9 cellular contexts compared by ENCODE assay signal in genomic region chr19:55553217-55554182, GRCh38. TPM values are rescaled to one million over a fixed set of nuclear protein-coding genes. Genes with fewer than 3 reads are reported as not detected.
DNase-seq lines count a peak whose midpoint lies in the region; ATAC-seq and TF ChIP-seq lines count a peak whose summit lies in the region.
"Had no signal": no experiment of that assay in that cellular context is flagged by ENCODE, and none has a peak within 500 bp of the region (broad histone marks: within the 10 kb centered on the region; RNA-seq: fewer than 3 reads in every experiment).

No MANE protein-coding gene starts in this region.

- H3K36me3 ChIP-seq in mesenchymal stem cell (ENCODE audit: control insufficient read depth in 1 of 2, insufficient read depth in 2 of 2, low read depth in 1 of 2, low read length in 2 of 2) = no peaks in the 10 kb centered on the region
- no peaks in the 10 kb centered on the region for H3K36me3 ChIP-seq in A673 (ENCODE audit: insufficient read depth, low read length, poor library complexity, severe bottlenecking)

- no peak overlapping the region for H3T11ph ChIP-seq in H9 (ENCODE audit: low read length)

- no peaks in the 10 kb centered on the region for H3K79me2 ChIP-seq in H9 (ENCODE audit: insufficient read depth, low read length)

- H2BK5ac ChIP-seq in H9 (ENCODE audit: insufficient read length, low read length) (no peak overlapping the region), mesenchymal stem cell (ENCODE audit: low read depth, low read length, poor library complexity, severe bottlenecking) (no peak overlapping the region)

- CTCF ChIA-PET in A673 (lab: Charles Lee) = no interaction called here

- peak overlapping the region; percentile 20 for H3K9ac ChIP-seq in H9 (ENCODE audit: extremely low read depth, insufficient read length, low read length)
- H3K9ac ChIP-seq in mesenchymal stem cell (ENCODE audit: low read length) = no peak overlapping the region

- H4K8ac ChIP-seq in H9 (replicated peaks; ENCODE audit: insufficient read length, low read depth, low read length) = no peak overlapping the region
- H4K8ac ChIP-seq in mesenchymal stem cell (ENCODE audit: low read length) = no peak overlapping the region

- H2BK120ac ChIP-seq in H9 (ENCODE audit: low read depth, low read length, poor library complexity, severe bottlenecking) (no peak overlapping the region), mesenchymal stem cell (ENCODE audit: low read depth, low read length) (no peak overlapping the region)

- H2AK5ac ChIP-seq in H9 (ENCODE audit: insufficient read length, low read length) (no peak overlapping the region), mesenchymal stem cell (ENCODE audit: low read length, severe bottlenecking) (no peak overlapping the region)

- no peak overlapping the region for H3K56ac ChIP-seq in H9 (ENCODE audit: insufficient read length, low read depth, low read length)

- H3K27ac ChIP-seq in H9 (ENCODE audit: insufficient read length, low read depth, low read length) (no peak overlapping the region), mesenchymal stem cell (ENCODE audit: low read length, poor library complexity, severe bottlenecking) (peak overlapping the region; percentile 55), A673 (ENCODE audit: low read depth, low read length, poor library complexity, severe bottlenecking) (no peak overlapping the region)
- H3K27ac ChIP-seq: C4-2B had no signal

- H3K18ac ChIP-seq in H9 (ENCODE audit: insufficient read length, low read depth, low read length) (no peak overlapping the region), mesenchymal stem cell (ENCODE audit: low read depth in 1 of 2, low read length in 2 of 2) (no peak overlapping the region)

- peaks cover 33 to 46% of the 10 kb centered on the region in 2 experiments for H3K4me1 Mint-ChIP-seq in H9
- H3K4me1 Mint-ChIP-seq: activated CD4-positive, alpha-beta T cell treated with anti-CD3 and anti-CD28 coated beads, Interleukin-2, amount 10 ng/mL, durations not matched to agents 7 days and 5 days had no signal

- intact Hi-C loops in A673 (cut with micrococcal nuclease; ENCODE audit: unreplicated experiment) = no loop called here

- no peaks in the 10 kb centered on the region for H3K36me3 Mint-ChIP-seq in H9 (ENCODE audit: insufficient read depth in 1 of 3, low read depth in 3 of 3)

- no peak overlapping the region for H4K91ac ChIP-seq in H9 (ENCODE audit: insufficient read length, low read depth, low read length)
- H4K91ac ChIP-seq in mesenchymal stem cell (ENCODE audit: low read length) = no peak overlapping the region

- no TSS peak for BruUV-seq in A673 (replicated peaks; lab: Mats Ljungman, UMichigan)

- no peaks in the 10 kb centered on the region for H4K20me1 ChIP-seq in H9 (ENCODE audit: control insufficient read depth, insufficient read depth, insufficient read length)

- H3K9me3 Mint-ChIP-seq in H9 = no peaks in the 10 kb centered on the region; a peak in 1 of 5 replicates
- H3K9me3 Mint-ChIP-seq: activated CD4-positive, alpha-beta T cell treated with anti-CD3 and anti-CD28 coated beads, Interleukin-2, amount 10 ng/mL, durations not matched to agents 7 days and 5 days; activated naive CD4-positive, alpha-beta T cell treated with anti-CD3 and anti-CD28 coated beads for 36 hours; dendritic cell treated with granulocyte-macrophage colony-stimulating factor and Interleukin-4, amounts not matched to agents 40 ng/mL and 50 ng/mL, for 4 days had no signal

- H2BK12ac ChIP-seq in H9 (ENCODE audit: insufficient read length, low read depth, low read length) (no peak overlapping the region), mesenchymal stem cell (ENCODE audit: low read length in 2 of 2) (no peak overlapping the region)

- H3K4me3 ChIP-seq in mesenchymal stem cell (ENCODE audit: insufficient read depth in 1 of 2, low read depth in 1 of 2, low read length in 2 of 2) (no peak overlapping the region), A673 (ENCODE audit: low read depth, low read length, poor library complexity, severe bottlenecking) (no peak overlapping the region)

- H2BK15ac ChIP-seq in H9 (ENCODE audit: low read depth, low read length) = no peak overlapping the region
- H2BK15ac ChIP-seq in mesenchymal stem cell (ENCODE audit: low read depth, poor library complexity, severe bottlenecking) = no peak overlapping the region

- no peaks in the 10 kb centered on the region for H3K27me3 ChIP-seq in H9 (ENCODE audit: insufficient read depth, low read length)
- H3K27me3 ChIP-seq in mesenchymal stem cell (ENCODE audit: control insufficient read depth in 1 of 2, insufficient read depth in 1 of 2, low read length in 2 of 2) = peaks cover 0 to 12% of the 10 kb centered on the region in 2 experiments
- no peaks in the 10 kb centered on the region for H3K27me3 ChIP-seq in A673 (replicated peaks; ENCODE audit: insufficient read depth, low read depth, low read length, poor library complexity)

- ATAC-seq in GM19395 (IDR thresholded peaks at IDR 0.05; ENCODE audit: unreplicated experiment) = no peak

- H3K14ac ChIP-seq in H9 (ENCODE audit: insufficient read depth, low read length) (no peak overlapping the region), mesenchymal stem cell (ENCODE audit: low read length in 2 of 2) (no peak overlapping the region)

- H3K27me3 Mint-ChIP-seq in H9 (ENCODE audit: low read depth) = peaks cover 2% of the 10 kb centered on the region
- H3K27me3 Mint-ChIP-seq: activated CD4-positive, alpha-beta T cell treated with anti-CD3 and anti-CD28 coated beads, Interleukin-2, amount 10 ng/mL, durations not matched to agents 7 days and 5 days had no signal

- peaks cover 8% of the 10 kb centered on the region; the same call in 1 of the 2 replicates for H3K4me1 ChIP-seq in H9 (ENCODE audit: insufficient read depth, low read length)
- H3K4me1 ChIP-seq in mesenchymal stem cell (ENCODE audit: control insufficient read depth, insufficient read depth, low read depth, low read length) = peaks cover 20% of the 10 kb centered on the region
- no peaks in the 10 kb centered on the region for H3K4me1 ChIP-seq in A673 (ENCODE audit: insufficient read depth, low read length, poor library complexity, severe bottlenecking)

- H4K5ac ChIP-seq in H9 (ENCODE audit: insufficient read length, low read depth, low read length) = no peak overlapping the region

- H2BK20ac ChIP-seq in H9 (ENCODE audit: low read depth, low read length, poor library complexity, severe bottlenecking) = no peak overlapping the region

- POLR2A ChIA-PET in A673 (lab: Charles Lee; ENCODE audit: low non-redundant PET) = no interaction called here

- WGBS in H9 (ENCODE audit: extremely low coverage, insufficient read length, low lambda C conversion rate) = no CpG with 5 or more reads among the region's 13 CpGs
- WGBS in mesenchymal stem cell = 67% methylated on average over 12 of the region's 13 CpGs

- DNase-seq in H9 = no peak
- peak; percentile 9 for DNase-seq in mesenchymal stem cell
- no peak for DNase-seq in A673 (ENCODE audit: low spot score)
- DNase-seq: activated CD4-positive, alpha-beta T cell treated with anti-CD3 and anti-CD28 coated beads, Interleukin-2, amount 10 ng/mL, durations not matched to agents 7 days and 5 days; activated naive CD4-positive, alpha-beta T cell treated with anti-CD3 and anti-CD28 coated beads for 36 hours; NCI-H1694 treated with DMSO at 0.1 percent for 48 hours had no signal

- TF ChIP-seq CTCF in H9 (conservative IDR thresholded peaks at IDR 0.05) = no peak
- no peak for TF ChIP-seq CTCF in A673 (conservative IDR thresholded peaks at IDR 0.05; ENCODE audit: low read depth, low read length)

- no peaks in the 10 kb centered on the region for H3K79me1 ChIP-seq in H9 (ENCODE audit: insufficient read depth, low read depth, low read length, poor library complexity, severe bottlenecking)
- no peaks in the 10 kb centered on the region for H3K79me1 ChIP-seq in mesenchymal stem cell (replicated peaks; ENCODE audit: low read length, poor library complexity, severe bottlenecking)

- H3K4me2 ChIP-seq in H9 (ENCODE audit: insufficient read depth, insufficient read length, low read length) (peak overlapping the region; percentile 0), mesenchymal stem cell (ENCODE audit: low read length, poor library complexity, severe bottlenecking) (no peak overlapping the region)

- H3K9me3 ChIP-seq in H9 (ENCODE audit: control insufficient read depth, low read depth, low read length) (no peaks in the 10 kb centered on the region), mesenchymal stem cell (ENCODE audit: control insufficient read depth, low read length) (no peaks in the 10 kb centered on the region), A673 (ENCODE audit: low read depth, low read length, poor library complexity, severe bottlenecking) (no peaks in the 10 kb centered on the region)

- H3K23me2 ChIP-seq in H9 (ENCODE audit: insufficient read length, low read depth, low read length, poor library complexity, severe bottlenecking) = peaks cover 7% of the 10 kb centered on the region

- no peak overlapping the region for H3K23ac ChIP-seq in H9 (ENCODE audit: insufficient read length, low read depth, low read length)
- H3K23ac ChIP-seq in mesenchymal stem cell (ENCODE audit: low read length in 2 of 2) = no peak overlapping the region

- H2AFZ ChIP-seq in H9 (ENCODE audit: low read length) = peak overlapping the region; percentile 9
- no peak overlapping the region for H2AFZ ChIP-seq in mesenchymal stem cell (ENCODE audit: low read depth, low read length)

- no peak overlapping the region for H3K4ac ChIP-seq in H9 (ENCODE audit: low read depth, low read length)
- H3K4ac ChIP-seq in mesenchymal stem cell (ENCODE audit: low read depth in 1 of 2, low read length in 2 of 2) = no peak overlapping the region

- H3K27ac Mint-ChIP-seq in H9 = no peak overlapping the region; a peak in 1 of 7 replicates
- H3K27ac Mint-ChIP-seq: activated CD4-positive, alpha-beta T cell treated with anti-CD3 and anti-CD28 coated beads, Interleukin-2, amount 10 ng/mL, durations not matched to agents 7 days and 5 days; activated naive CD4-positive, alpha-beta T cell treated with anti-CD3 and anti-CD28 coated beads for 36 hours; dendritic cell treated with granulocyte-macrophage colony-stimulating factor and Interleukin-4, amounts not matched to agents 40 ng/mL and 50 ng/mL, for 4 days had no signal

- peak overlapping the region in 1 of 2 experiments; percentile 43; a peak in 2 of 5 replicates for H3K4me3 Mint-ChIP-seq in H9
- H3K4me3 Mint-ChIP-seq: activated CD4-positive, alpha-beta T cell treated with anti-CD3 and anti-CD28 coated beads, Interleukin-2, amount 10 ng/mL, durations not matched to agents 7 days and 5 days; activated naive CD4-positive, alpha-beta T cell treated with anti-CD3 and anti-CD28 coated beads for 36 hours; dendritic cell treated with granulocyte-macrophage colony-stimulating factor and Interleukin-4, amounts not matched to agents 40 ng/mL and 50 ng/mL, for 4 days had no signal

RNA-seq across cellular contexts. Expression of gene SBK3, which starts 8.2 kb away (rescaled TPM):
- total RNA-seq in H9 (2021) (0.48 and 0.70 TPM in 2 replicates), A673 (2021) (not detected in 2 replicates)
- polyA plus RNA-seq in mesenchymal stem cell (2013, experiment 1 of 2) = not detected
- polyA plus RNA-seq in mesenchymal stem cell (2013, experiment 2 of 2) = not detected
- total RNA-seq: activated CD4-positive, alpha-beta T cell treated with anti-CD3 and anti-CD28 coated beads, Interleukin-2, amount 10 ng/mL, durations not matched to agents 7 days and 5 days; activated naive CD4-positive, alpha-beta T cell treated with anti-CD3 and anti-CD28 coated beads for 36 hours had no signal

RNA-seq across cellular contexts. Expression of gene SBK2, which starts 16.6 kb away (rescaled TPM):
- total RNA-seq in H9 (2021) (2.5 and 2.8 TPM in 2 replicates), A673 (2021) (not detected in 2 replicates)
- polyA plus RNA-seq in mesenchymal stem cell (2013, experiment 1 of 2) = not detected
- not detected for polyA plus RNA-seq in mesenchymal stem cell (2013, experiment 2 of 2)
- total RNA-seq: activated CD4-positive, alpha-beta T cell treated with anti-CD3 and anti-CD28 coated beads, Interleukin-2, amount 10 ng/mL, durations not matched to agents 7 days and 5 days; activated naive CD4-positive, alpha-beta T cell treated with anti-CD3 and anti-CD28 coated beads for 36 hours had no signal

RNA-seq across cellular contexts. Expression of gene ZNF579, which starts 27.1 kb away (rescaled TPM):
- 19.9 and 21.5 TPM in 2 replicates for total RNA-seq in H9 (2021)
- 25.8 TPM for polyA plus RNA-seq in mesenchymal stem cell (2013, experiment 1 of 2)
- 25.7 TPM for polyA plus RNA-seq in mesenchymal stem cell (2013, experiment 2 of 2)
- 27.4 and 27.5 TPM in 2 replicates for total RNA-seq in A673 (2021)

RNA-seq across cellular contexts. Expression of gene FIZ1, which starts 45.8 kb away (rescaled TPM):
- total RNA-seq in H9 (2021) (21.5 and 25.2 TPM in 2 replicates), A673 (2021) (27.8 and 29.3 TPM in 2 replicates)
- 8.5 TPM for polyA plus RNA-seq in mesenchymal stem cell (2013, experiment 1 of 2)
- 8.9 TPM for polyA plus RNA-seq in mesenchymal stem cell (2013, experiment 2 of 2)

RNA-seq across cellular contexts. Expression of gene ZNF524, which starts 46.6 kb away (rescaled TPM):
- total RNA-seq in H9 (2021) (2.9 and 3.0 TPM in 2 replicates), A673 (2021) (6.3 and 7.5 TPM in 2 replicates)
- polyA plus RNA-seq in mesenchymal stem cell (2013, experiment 1 of 2) = 8.4 TPM
- polyA plus RNA-seq in mesenchymal stem cell (2013, experiment 2 of 2) = 9.2 TPM
